ENCODE assay signal across 1 cellular context in genomic region chr12:124539084-124540041, GRCh38.
TF ChIP-seq lines count a peak whose summit lies in the region.

No MANE protein-coding gene starts in this region.

TF ChIP-seq in HepG2, 621 proteins besides CTCF, POLR2A, EP300 and RAD21 (continued from another document):
- 0 out of 2 replicates have a peak, but pooled peaks have one; percentile 10 for TF ChIP-seq ARID5B (CRISPR knock-in tag; IDR thresholded peaks at IDR 0.05)
- no peak for TF ChIP-seq FOXA1 (IDR thresholded peaks at IDR 0.05)
- no peak for TF ChIP-seq FOXA1 (CRISPR knock-in tag; IDR thresholded peaks at IDR 0.05)
- peak; percentile 97 for TF ChIP-seq ZBTB43 (CRISPR knock-in tag; conservative IDR thresholded peaks at IDR 0.05)
- TF ChIP-seq TCF7 (IDR thresholded peaks at IDR 0.05; ENCODE audit: low read depth): no peak
- TF ChIP-seq MAX (IDR thresholded peaks at IDR 0.05): peak; percentile 1
- no peak for TF ChIP-seq ATF2 (CRISPR knock-in tag; IDR thresholded peaks at IDR 0.05)
- 0 out of 2 replicates have a peak, but pooled peaks have one; percentile 12 for TF ChIP-seq ZNF564 (CRISPR knock-in tag; IDR thresholded peaks at IDR 0.05)
- TF ChIP-seq ETS1 (CRISPR knock-in tag; IDR thresholded peaks at IDR 0.05): no peak
- TF ChIP-seq SIN3A (IDR thresholded peaks at IDR 0.05; ENCODE audit: borderline replicate concordance, low read depth, low read length): no peak
